ENCODE assay signal across 2 cellular contexts in genomic region chr20:1935696-1936366, GRCh38.
TF ChIP-seq lines count a peak whose summit lies in the region.

No MANE protein-coding gene starts in this region.

TF ChIP-seq in liver, 16 proteins besides CTCF, POLR2A, EP300 and RAD21:
- TF ChIP-seq MAX (IDR thresholded peaks at IDR 0.05) (peak; percentile 69), RXRA (IDR thresholded peaks at IDR 0.05) (peak; percentile 76 to 93), YY1 (IDR thresholded peaks at IDR 0.05) (peak; percentile 73), ATF3 (IDR thresholded peaks at IDR 0.05) (no peak), ZBTB33 (IDR thresholded peaks at IDR 0.05) (peak; percentile 45), NR2F2 (IDR thresholded peaks at IDR 0.05) (no peak), EGR1 (IDR thresholded peaks at IDR 0.05; ENCODE audit: low read depth in 2 of 2) (peak in 1 of 2 donors; percentile 52), SP1 (IDR thresholded peaks at IDR 0.05) (peak; percentile 96), HNF4A (conservative IDR thresholded peaks at IDR 0.05) (peak; percentile 82 to 90), HNF4G (IDR thresholded peaks at IDR 0.05) (peak; percentile 71), GABPA (IDR thresholded peaks at IDR 0.05 in 1 of 2, conservative IDR thresholded peaks at IDR 0.05 in 1 of 2) (no peak), FOXA1 (IDR thresholded peaks at IDR 0.05) (peak; percentile 67), TAF1 (conservative IDR thresholded peaks at IDR 0.05) (no peak), JUND (IDR thresholded peaks at IDR 0.05) (peak; percentile 37 to 39), FOXA2 (IDR thresholded peaks at IDR 0.05) (peak; percentile 66), REST (IDR thresholded peaks at IDR 0.05) (no peak)

TF ChIP-seq in HepG2, 621 proteins besides CTCF, POLR2A, EP300 and RAD21:
- TF ChIP-seq ZNF503 (CRISPR knock-in tag; IDR thresholded peaks at IDR 0.05) (no peak), ZBTB14 (CRISPR knock-in tag; IDR thresholded peaks at IDR 0.05) (no peak), ZNF136 (CRISPR knock-in tag; IDR thresholded peaks at IDR 0.05; ENCODE audit: low read depth) (no peak), CBX1 (IDR thresholded peaks at IDR 0.05; ENCODE audit: low read depth) (no peak), TGIF2 (CRISPR knock-in tag; IDR thresholded peaks at IDR 0.05) (no peak)
TF ChIP-seq in HepG2: peak in this region for 0.
